9 cellular contexts compared by ENCODE assay signal in the genomic region with DNA sequence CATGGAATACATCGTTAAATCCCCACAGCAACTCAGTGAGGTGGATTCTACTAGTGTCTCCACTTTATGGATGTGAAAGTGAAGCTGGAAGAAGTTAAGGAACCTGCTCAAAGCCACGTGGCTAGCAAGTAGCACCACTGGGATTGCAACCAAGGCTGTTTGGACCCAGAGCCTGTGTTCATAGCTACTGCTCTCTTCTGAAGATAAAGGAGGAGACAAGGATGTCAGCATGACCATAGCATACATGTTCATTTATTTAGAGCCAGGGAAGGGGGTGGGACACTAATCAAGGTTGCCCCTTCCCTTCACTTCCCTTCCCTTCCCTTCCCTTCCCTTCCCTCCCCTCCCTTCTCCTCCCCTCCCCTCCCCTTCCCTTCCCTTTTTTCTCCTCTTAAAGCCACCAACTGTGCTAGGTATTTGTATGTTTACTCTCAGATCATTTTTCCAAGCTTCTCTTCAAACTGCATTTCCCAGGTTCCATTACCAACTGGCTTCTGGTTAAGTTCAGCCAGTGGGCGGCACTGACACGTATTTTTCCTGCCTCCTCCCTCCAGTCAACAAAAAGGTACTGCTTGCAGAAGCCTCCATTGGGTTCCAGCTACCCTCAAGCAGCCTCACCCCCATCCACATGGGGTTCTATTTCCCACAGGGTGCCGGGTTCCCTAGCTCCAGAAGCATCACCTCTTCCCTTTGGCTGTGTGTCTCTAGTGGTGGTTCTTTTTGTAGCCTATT.
DNase-seq lines count a peak whose midpoint lies in the region; ATAC-seq and TF ChIP-seq lines count a peak whose summit lies in the region.
"Had no signal": no experiment of that assay in that cellular context is flagged by ENCODE, and none has a peak within 500 bp of the region (broad histone marks: within the 10 kb centered on the region; RNA-seq: fewer than 3 reads in every experiment).

No MANE protein-coding gene starts in this region.

- H3K79me2 ChIP-seq in SU-DHL-6 (ENCODE audit: insufficient read depth, low read length) = no peaks in the 10 kb centered on the region

- 0 out of 2 replicates have a peak, but pooled peaks cover 3% of the 10 kb centered on the region for H3F3A ChIP-seq in SU-DHL-6 (ENCODE audit: insufficient read depth)

- H3K9me3 ChIP-seq in SU-DHL-6 (ENCODE audit: insufficient read depth, low read length) (no peaks in the 10 kb centered on the region), subcutaneous abdominal adipose tissue (ENCODE audit: control insufficient read depth in 5 of 5, low read length in 5 of 5) (no peaks in the 10 kb centered on the region)
- H3K9me3 ChIP-seq: body of pancreas had no signal

- H3K9me2 ChIP-seq in SU-DHL-6 (replicated peaks; ENCODE audit: insufficient read depth, low read length) = no peaks in the 10 kb centered on the region

- H3K27ac ChIP-seq in SU-DHL-6 (ENCODE audit: low read depth, low read length) (peak overlapping the region; percentile 48), subcutaneous abdominal adipose tissue (ENCODE audit: low read depth, low read length) (peak overlapping the region; percentile 62)

- peak; percentile 49 for DNase-seq in activated CD8-positive, alpha-beta memory T cell treated with anti-CD3 and anti-CD28 coated beads, Interleukin-2, amount 50 U/mL, for 48 hours
- no peak for DNase-seq in activated CD8-positive, alpha-beta memory T cell treated with anti-CD3 and anti-CD28 coated beads for 24 hours
- DNase-seq in islet precursor cell (peak; percentile 40), hippocampal formation (lab: John Stamatoyannopoulos, UW) (no peak), NCI-H345 (lab: John Stamatoyannopoulos, UW) (no peak)
- DNase-seq: body of pancreas had no signal

- no peak for ATAC-seq in GM19351 (IDR thresholded peaks at IDR 0.05; ENCODE audit: unreplicated experiment)
- ATAC-seq: body of pancreas had no signal

- no peak overlapping the region for H3K4me3 ChIP-seq in SU-DHL-6 (ENCODE audit: insufficient read depth, low read length, poor library complexity, severe bottlenecking)
- peak overlapping the region in 1 of 5 donors; percentile 14 for H3K4me3 ChIP-seq in subcutaneous abdominal adipose tissue (ENCODE audit: low read depth in 1 of 5, low read length in 5 of 5)
- H3K4me3 ChIP-seq: body of pancreas had no signal

- H3K4me1 ChIP-seq in subcutaneous abdominal adipose tissue (ENCODE audit: control insufficient read depth in 5 of 5, insufficient read depth in 5 of 5, low read length in 5 of 5) = peaks cover 7 to 54% (median 47%) of the 10 kb centered on the region in 5 donors

- TF ChIP-seq CTCF in SU-DHL-6 (IDR thresholded peaks at IDR 0.05; ENCODE audit: insufficient read depth, low read length, poor library complexity, severe bottlenecking) = no peak

- H3K27me3 ChIP-seq in SU-DHL-6 (ENCODE audit: low read length) = no peaks in the 10 kb centered on the region
- no peaks in the 10 kb centered on the region for H3K27me3 ChIP-seq in subcutaneous abdominal adipose tissue (ENCODE audit: control insufficient read depth in 5 of 5, insufficient read depth in 4 of 5, low read length in 5 of 5)
- H3K27me3 ChIP-seq: body of pancreas had no signal

- H4K20me1 ChIP-seq in SU-DHL-6 (ENCODE audit: low read depth, low read length) = no peaks in the 10 kb centered on the region

- H3K9ac ChIP-seq in SU-DHL-6 (ENCODE audit: low read length) = 0 out of 2 replicates have a peak overlapping the region, but pooled peaks have one; percentile 1
- H3K9ac ChIP-seq in subcutaneous abdominal adipose tissue (ENCODE audit: low read length in 5 of 5) = peak overlapping the region in 1 of 5 donors; percentile 33

- peak overlapping the region; percentile 28 for H3K4me2 ChIP-seq in SU-DHL-6 (ENCODE audit: low read depth, low read length, poor library complexity, severe bottlenecking)

- H3K36me3 ChIP-seq in SU-DHL-6 (ENCODE audit: low read length) = no peaks in the 10 kb centered on the region
- no peaks in the 10 kb centered on the region for H3K36me3 ChIP-seq in subcutaneous abdominal adipose tissue (ENCODE audit: control insufficient read depth in 5 of 5, insufficient read depth in 5 of 5, low read length in 5 of 5)

- H2AFZ ChIP-seq in SU-DHL-6 (ENCODE audit: low read depth, low read length, severe bottlenecking) = peak overlapping the region; percentile 30

Comparison
In these comparisons a context has a peak if more than half of its experiments do, and no peak if none do; other contexts are left out.
1. DNase-seq: peak in activated CD8-positive, alpha-beta memory T cell treated with anti-CD3 and anti-CD28 coated beads, Interleukin-2, amount 50 U/mL, for 48 hours (single experiment) and islet precursor cell (single experiment); none in activated CD8-positive, alpha-beta memory T cell treated with anti-CD3 and anti-CD28 coated beads for 24 hours (single experiment), hippocampal formation (0 of 2) and NCI-H345 (single experiment).